ENCODE assay signal across 31 cellular contexts in the genomic region with DNA sequence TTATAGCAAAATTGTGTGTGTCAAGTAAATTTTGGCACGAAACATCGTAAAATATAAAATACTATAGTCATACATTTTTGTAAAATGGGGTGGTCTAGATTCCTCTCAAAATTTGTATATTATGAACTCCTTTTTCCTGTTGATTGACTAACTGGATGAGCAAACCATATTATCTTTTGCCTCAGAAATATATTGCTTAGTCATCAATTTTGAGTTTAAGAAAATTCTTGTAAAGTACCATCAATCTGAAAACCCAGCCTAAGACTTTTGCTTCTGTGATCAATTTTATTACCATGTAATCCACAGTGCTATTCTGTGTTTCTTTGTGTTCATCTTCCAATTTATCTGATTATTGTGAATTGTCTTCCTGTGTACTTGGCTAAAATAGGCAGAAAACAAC.
"Had no signal": no experiment of that assay in that cellular context is flagged by ENCODE, and none has a peak within 500 bp of the region (broad histone marks: within the 10 kb centered on the region; RNA-seq: fewer than 3 reads in every experiment).

No MANE protein-coding gene starts in this region.

- H3K4me1 ChIP-seq: adrenal gland had no signal

- H3K36me3 ChIP-seq: adrenal gland, cardiac muscle cell had no signal

- ATAC-seq: activated CD8-positive, alpha-beta T cell treated with anti-CD3 and anti-CD28 coated beads for 36 hours; activated naive CD4-positive, alpha-beta T cell treated with anti-CD3 and anti-CD28 coated beads, Interleukin-2, amount 50 U/mL, for 72 hours; activated T-cell treated with anti-CD3 and anti-CD28 coated beads, Interleukin-2, amount 50 U/mL, for 4 hours; activated T-cell treated with anti-CD3 and anti-CD28 coated beads, Interleukin-2, amount 50 U/mL, for 72 hours; activated T-helper 17 cell treated with anti-CD3 and anti-CD28 coated beads, Interleukin-2, amount 50 U/mL, for 72 hours had no signal

- H3K27ac ChIP-seq: adrenal gland, cardiac muscle cell, VCaP had no signal

- FAIRE-seq: bronchial epithelial cell had no signal

- H3K9me3 ChIP-seq: adrenal gland had no signal

- H3K27me3 ChIP-seq: adrenal gland, cardiac muscle cell had no signal

- DNase-seq: activated B cell treated with CpG ODN at 0.5 μM for 24 hours; activated CD4-positive, alpha-beta memory T cell treated with anti-CD3 and anti-CD28 coated beads for 36 hours; activated CD4-positive, alpha-beta T cell treated with anti-CD3 and anti-CD28 coated beads for 4 hours; activated CD4-positive, alpha-beta T cell treated with anti-CD3 and anti-CD28 coated beads, Interleukin-2, amount 10 ng/mL, durations not matched to agents 24 days and 14 days; activated CD4-positive, alpha-beta T cell treated with anti-CD3 and anti-CD28 coated beads, Interleukin-2, amount 50 U/mL, for 1 hour; activated CD4-positive, alpha-beta T cell treated with anti-CD3 and anti-CD28 coated beads, Interleukin-2, amount 50 U/mL, for 4 hours; activated CD4-positive, CD25-positive, alpha-beta regulatory T cell treated with anti-CD3 and anti-CD28 coated beads, Interleukin-2, amount 50 U/mL, for 72 hours; activated CD8-positive, alpha-beta memory T cell treated with anti-CD3 and anti-CD28 coated beads, Interleukin-2, amount 50 U/mL, for 4 hours; activated CD8-positive, alpha-beta T cell treated with anti-CD3 and anti-CD28 coated beads for 36 hours; activated effector memory CD4-positive, alpha-beta T cell treated with anti-CD3 and anti-CD28 coated beads, Interleukin-2, amount 50 U/mL, for 16 hours; activated gamma-delta T cell treated with Interleukin-2 at 50 U/mL for 16 hours; activated naive CD4-positive, alpha-beta T cell; activated naive CD4-positive, alpha-beta T cell treated with anti-CD3 and anti-CD28 coated beads for 36 hours; activated naive CD4-positive, alpha-beta T cell treated with anti-CD3 and anti-CD28 coated beads, Interleukin-2, amount 50 U/mL, for 16 hours; activated naive CD8-positive, alpha-beta T cell treated with anti-CD3 and anti-CD28 coated beads for 36 hours; activated T-cell treated with anti-CD3 and anti-CD28 coated beads for 4 hours; activated T-cell treated with anti-CD3 and anti-CD28 coated beads, Interleukin-2, amount 50 U/mL, for 1 hour; activated T-cell treated with anti-CD3 and anti-CD28 coated beads, Interleukin-2, amount 50 U/mL, for 4 hours; activated T-cell treated with anti-CD3 and anti-CD28 coated beads, Interleukin-2, amount 50 U/mL, for 72 hours; adrenal gland; amniotic stem cell; aorta; caudate nucleus; cerebellar nuclear complex; T-helper 2 cell; T-helper 9 cell had no signal

- H3K4me3 ChIP-seq: adrenal gland, cardiac muscle cell had no signal
